In genomic region chr12:18581232-18581962, GRCh38 we compare ENCODE assay signal across 21 cellular contexts.
"Had no signal": no experiment of that assay in that cellular context is flagged by ENCODE, and none has a peak within 500 bp of the region (broad histone marks: within the 10 kb centered on the region; RNA-seq: fewer than 3 reads in every experiment).

No MANE protein-coding gene starts in this region.

- H3K4me1 ChIP-seq: neural progenitor cell, right atrium auricular region had no signal

- H3K4me3 Mint-ChIP-seq: immature natural killer cell; natural killer cell treated with Interleukin-12 subunit alpha and Interleukin-12 subunit beta and Interleukin-15 and Interleukin-18, amount 100 ng/mL, for 72 hours; neural progenitor cell had no signal

- H3K4me3 ChIP-seq: esophagus muscularis mucosa, gastroesophageal sphincter, lung, neural progenitor cell, ovary, right atrium auricular region had no signal

- H3K9ac ChIP-seq: neural progenitor cell had no signal

- H3K27me3 Mint-ChIP-seq: natural killer cell treated with Interleukin-12 subunit alpha and Interleukin-12 subunit beta and Interleukin-15 and Interleukin-18, amount 100 ng/mL, for 72 hours had no signal

- H3K27me3 ChIP-seq: esophagus muscularis mucosa, gastroesophageal sphincter, neural progenitor cell, ovary, right atrium auricular region had no signal

- H3K9me3 ChIP-seq: ovary had no signal

- FAIRE-seq: small intestine, urothelium cell line had no signal

- DNase-seq: effector memory CD4-positive, alpha-beta T cell; glutamatergic neuron; immature natural killer cell; left colon; left ventricle myocardium superior; mesenchymal stem cell; midbrain; nucleus accumbens; ovary; small intestine; stimulated activated CD4-positive, alpha-beta T cell treated with anti-CD3 and anti-CD28 coated beads, Interleukin-2, amount 100 ng/mL, for 48 hours; stimulated activated naive CD4-positive, alpha-beta T cell treated with Interleukin-2 at 50 U/mL for 16 hours; trophoblast cell had no signal

- ATAC-seq: gastroesophageal sphincter; left colon; left ventricle myocardium superior; natural killer cell treated with Interleukin-12 subunit alpha and Interleukin-12 subunit beta and Interleukin-15 and Interleukin-18, amount 100 ng/mL, for 72 hours had no signal

- H3K36me3 ChIP-seq: esophagus muscularis mucosa, gastroesophageal sphincter, neural progenitor cell, ovary, right atrium auricular region had no signal

- H3K4me2 ChIP-seq: neural progenitor cell had no signal

- H3K36me3 Mint-ChIP-seq: immature natural killer cell, neural progenitor cell had no signal

- H3K4me1 Mint-ChIP-seq: immature natural killer cell, neural progenitor cell had no signal

- H3K27ac ChIP-seq: epithelial cell of prostate, esophagus muscularis mucosa, gastroesophageal sphincter, neural progenitor cell, ovary, right atrium auricular region had no signal

- H2AFZ ChIP-seq: neural progenitor cell had no signal

- H3K27ac Mint-ChIP-seq: immature natural killer cell; natural killer cell treated with Interleukin-12 subunit alpha and Interleukin-12 subunit beta and Interleukin-15 and Interleukin-18, amount 100 ng/mL, for 72 hours; neural progenitor cell had no signal
